ENCODE assay signal across 10 cellular contexts in genomic region chr3:64342940-64343691, GRCh38.
DNase-seq lines count a peak whose midpoint lies in the region; ATAC-seq and TF ChIP-seq lines count a peak whose summit lies in the region.
"Had no signal": no experiment of that assay in that cellular context is flagged by ENCODE, and none has a peak within 500 bp of the region (broad histone marks: within the 10 kb centered on the region; RNA-seq: fewer than 3 reads in every experiment).

No MANE protein-coding gene starts in this region.

- TF ChIP-seq POLR2A in breast epithelium (IDR thresholded peaks at IDR 0.05) (no peak), upper lobe of left lung (IDR thresholded peaks at IDR 0.05) (no peak)

- peak in 1 of 3 donors; percentile 12 for TF ChIP-seq CTCF in breast epithelium (IDR thresholded peaks at IDR 0.05)
- no peak for TF ChIP-seq CTCF in upper lobe of left lung (IDR thresholded peaks at IDR 0.05)

- intact Hi-C loops in breast epithelium (cut with DNase I; ENCODE audit: low total_unique reads): no loop called here

- H3K4me3 ChIP-seq in breast epithelium (no peak overlapping the region), upper lobe of left lung (no peak overlapping the region)
- H3K4me3 ChIP-seq: tibial nerve had no signal

- TF ChIP-seq EP300 in upper lobe of left lung (IDR thresholded peaks at IDR 0.05): no peak

- H3K36me3 ChIP-seq in breast epithelium (no peaks in the 10 kb centered on the region), upper lobe of left lung (no peaks in the 10 kb centered on the region)
- H3K36me3 ChIP-seq: tibial nerve had no signal

- H3K27ac ChIP-seq in breast epithelium (peak overlapping the region; percentile 57 to 80), upper lobe of left lung (peak overlapping the region in 3 of 4 donors; percentile 42 to 70 (median 64))

- WGBS in upper lobe of left lung, 2 donors: 58 to 63% methylated on average over 6 of the region's 6 CpGs

- H3K4me1 ChIP-seq in breast epithelium (peaks cover 7% of the 10 kb centered on the region in 2 donors), upper lobe of left lung (peaks cover 32 to 47% (median 41%) of the 10 kb centered on the region in 4 donors)

- H3K27me3 ChIP-seq in breast epithelium: no peaks in the 10 kb centered on the region
- H3K27me3 ChIP-seq in upper lobe of left lung: no peaks in the 10 kb centered on the region
- H3K27me3 ChIP-seq: tibial nerve had no signal

- DNase-seq in HS-5 (ENCODE audit: low read depth): peak; percentile 61
- DNase-seq in breast epithelium (ENCODE audit: low spot score in 2 of 2): peak in 1 of 2 donors; percentile 56
- peak; percentile 54 for DNase-seq in kidney glomerular epithelial cell (lab: John Stamatoyannopoulos, UW)
- no peak for DNase-seq in upper lobe of left lung
- DNase-seq in T-helper 9 cell: no peak
- no peak for DNase-seq in activated T-cell treated with anti-CD3 and anti-CD28 coated beads for 4 hours
- DNase-seq in activated gamma-delta T cell (lab: John Stamatoyannopoulos, UW): no peak
- DNase-seq in DMS53 (lab: John Stamatoyannopoulos, UW): no peak
- DNase-seq: left cardiac atrium had no signal

- H3K9me3 ChIP-seq in breast epithelium (no peaks in the 10 kb centered on the region), upper lobe of left lung (no peaks in the 10 kb centered on the region)
- H3K9me3 ChIP-seq: tibial nerve had no signal

- ATAC-seq in upper lobe of left lung (ENCODE audit: low FRiP score in 2 of 2): no peak
- ATAC-seq: left cardiac atrium had no signal

Comparison
In these comparisons a context has a peak if more than half of its experiments do, and no peak if none do; other contexts are left out.
1. DNase-seq: peak in HS-5 (single experiment) and kidney glomerular epithelial cell (single experiment); none in upper lobe of left lung (0 of 2), T-helper 9 cell (single experiment), activated T-cell treated with anti-CD3 and anti-CD28 coated beads for 4 hours (single experiment), activated gamma-delta T cell (single experiment) and DMS53 (single experiment).